ENCODE assay signal across 8 cellular contexts in the genomic region with DNA sequence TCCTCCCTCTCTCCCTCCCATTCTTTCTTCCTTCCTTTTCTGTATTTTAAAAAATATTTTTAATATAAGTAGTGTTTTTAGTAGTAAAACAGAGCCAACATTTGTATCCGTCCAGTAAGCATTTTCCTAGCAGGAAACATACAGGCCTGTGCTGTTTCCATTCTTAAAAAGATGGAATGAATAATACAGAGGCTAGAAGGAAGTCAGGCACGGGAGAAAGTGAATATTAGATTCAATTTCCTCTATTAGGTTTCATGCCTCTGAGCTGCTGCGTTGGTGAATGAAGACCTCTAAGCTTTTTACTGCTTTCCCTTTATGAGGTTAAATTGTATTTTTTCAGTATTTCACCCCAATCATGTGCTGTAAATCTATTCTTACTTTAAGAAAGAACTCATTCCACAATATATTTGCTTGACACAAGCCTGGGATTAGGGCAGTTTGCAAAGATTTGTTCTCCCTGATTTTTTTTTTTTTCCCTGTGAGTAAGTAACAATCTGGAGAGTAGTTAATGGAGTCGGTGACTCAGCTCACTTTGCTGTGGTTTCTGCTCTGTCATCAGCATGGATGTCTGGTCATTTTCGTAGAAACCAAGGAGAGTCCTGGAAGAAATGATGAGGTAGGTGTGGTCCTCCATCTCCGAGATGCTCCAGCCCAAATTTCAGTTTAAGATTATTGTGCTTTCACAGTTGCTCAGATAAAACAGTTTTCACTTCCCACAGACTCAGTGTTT.
DNase-seq lines count a peak whose midpoint lies in the region; ATAC-seq and TF ChIP-seq lines count a peak whose summit lies in the region.

No MANE protein-coding gene starts in this region.

- H3K36me3 Mint-ChIP-seq in WTC11 (no peaks in the 10 kb centered on the region), endothelial cell (ENCODE audit: low read depth, unreplicated experiment) (peaks cover 9% of the 10 kb centered on the region)

- H3K9me3 Mint-ChIP-seq in WTC11 (no peaks in the 10 kb centered on the region), endothelial cell (ENCODE audit: unreplicated experiment) (no peaks in the 10 kb centered on the region)

- TF ChIP-seq POLR2A in adrenal gland (IDR thresholded peaks at IDR 0.05), result no peak

- H3K4me1 Mint-ChIP-seq in WTC11, result peaks cover 13% of the 10 kb centered on the region
- peaks cover 10% of the 10 kb centered on the region for H3K4me1 Mint-ChIP-seq in endothelial cell (ENCODE audit: unreplicated experiment)

- no peaks in the 10 kb centered on the region for H3K36me3 ChIP-seq in adrenal gland (replicated peaks in 1 of 2)

- WGBS in adrenal gland, 4 donors, result 29 to 37% (median 33%) methylated on average over 6 of the region's 6 CpGs

- H3K4me3 ChIP-seq in HFF-Myc (replicated peaks; ENCODE audit: low read depth, low read length) (no peak overlapping the region), adrenal gland (no peak overlapping the region)

- H3K27ac Mint-ChIP-seq in WTC11 (peak overlapping the region; percentile 8), endothelial cell (ENCODE audit: unreplicated experiment) (no peak overlapping the region)

- H3K4me1 ChIP-seq in adrenal gland (replicated peaks in 1 of 2), result no peaks in the 10 kb centered on the region

- peak overlapping the region in 2 of 5 donors; percentile 23 to 50 for H3K27ac ChIP-seq in adrenal gland

- ATAC-seq in WTC11 (peak; percentile 43; the same call in 1 of the 2 replicates), left ventricle myocardium superior (peak; percentile 53)

- H3K4me3 Mint-ChIP-seq in WTC11, result no peak overlapping the region
- no peak overlapping the region for H3K4me3 Mint-ChIP-seq in endothelial cell (ENCODE audit: unreplicated experiment)

- POLR2A ChIA-PET in WTC11 (lab: Charles Lee), result no interaction called here

- DNase-seq in HFF-Myc (ENCODE audit: extremely low read depth, low read depth) (peak; percentile 81), WTC11 (ENCODE audit: low spot score) (no peak), left ventricle myocardium superior (no peak), smooth muscle cell of the brain vasculature (ENCODE audit: low read depth, low spot score) (peak; percentile 39), adrenal gland (no peak), NCI-H1694 treated with DMSO at 0.1 percent for 48 hours (lab: John Stamatoyannopoulos, UW) (no peak), DMS79 (lab: John Stamatoyannopoulos, UW) (no peak), endothelial cell (ENCODE audit: low spot score) (no peak)

- TF ChIP-seq CTCF in HFF-Myc (IDR thresholded peaks at IDR 0.05; ENCODE audit: low read depth, low read length, missing control alignments) (no peak), WTC11 (IDR thresholded peaks at IDR 0.05) (no peak), adrenal gland (IDR thresholded peaks at IDR 0.05) (no peak), endothelial cell (IDR thresholded peaks at IDR 0.05; ENCODE audit: unreplicated experiment) (no peak)

- intact Hi-C loops in left ventricle myocardium superior (cut with micrococcal nuclease) (loop anchor here (10.0 kb wide), 1 partner anchor 516 kb away; no protein-coding TSS in a partner anchor), adrenal gland (cut with DNase I) (loop anchor here in 1 of 2 donors (10.0 kb wide), 1 partner anchor 1516 kb away; no protein-coding TSS in a partner anchor)

- H3K9me3 ChIP-seq in adrenal gland (replicated peaks in 1 of 3), result no peaks in the 10 kb centered on the region

- H3K27me3 ChIP-seq in adrenal gland, result no peaks in the 10 kb centered on the region

- CTCF ChIA-PET in WTC11 (lab: Charles Lee), result interaction anchor here (1.0 kb wide), 1 partner anchor 15 kb away, joined by 4 read pairs; no protein-coding TSS in a partner anchor

- peaks cover 2% of the 10 kb centered on the region; the same call in 1 of the 2 replicates for H3K27me3 Mint-ChIP-seq in WTC11 (ENCODE audit: low read depth)
- no peaks in the 10 kb centered on the region for H3K27me3 Mint-ChIP-seq in endothelial cell (ENCODE audit: unreplicated experiment)

TF ChIP-seq in WTC11, 78 proteins besides CTCF, POLR2A, EP300 and RAD21:
- TF ChIP-seq PRDM15 (CRISPR knock-in tag; IDR thresholded peaks at IDR 0.05) (no peak), GABPB1 (CRISPR knock-in tag; IDR thresholded peaks at IDR 0.05) (no peak), E2F1 (CRISPR knock-in tag; IDR thresholded peaks at IDR 0.05) (no peak), RELA (CRISPR knock-in tag; IDR thresholded peaks at IDR 0.05; ENCODE audit: borderline replicate concordance) (no peak), FOXP1 (CRISPR knock-in tag; IDR thresholded peaks at IDR 0.05; ENCODE audit: borderline replicate concordance) (no peak), IRF1 (CRISPR knock-in tag; IDR thresholded peaks at IDR 0.05) (no peak), HMGA2 (CRISPR knock-in tag; IDR thresholded peaks at IDR 0.05) (no peak), HMGXB4 (CRISPR knock-in tag; IDR thresholded peaks at IDR 0.05) (no peak), ZNF121 (CRISPR knock-in tag; IDR thresholded peaks at IDR 0.05) (no peak), ZNF138 (CRISPR knock-in tag; conservative IDR thresholded peaks at IDR 0.05) (no peak), NR1H2 (CRISPR knock-in tag; IDR thresholded peaks at IDR 0.05) (no peak), CREB1 (CRISPR knock-in tag; IDR thresholded peaks at IDR 0.05) (no peak), GRHL2 (CRISPR knock-in tag; IDR thresholded peaks at IDR 0.05; ENCODE audit: insufficient replicate concordance, severe bottlenecking) (no peak)
- TF ChIP-seq, protein P1, sequence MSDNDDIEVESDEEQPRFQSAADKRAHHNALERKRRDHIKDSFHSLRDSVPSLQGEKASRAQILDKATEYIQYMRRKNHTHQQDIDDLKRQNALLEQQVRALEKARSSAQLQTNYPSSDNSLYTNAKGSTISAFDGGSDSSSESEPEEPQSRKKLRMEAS (CRISPR knock-in tag; IDR thresholded peaks at IDR 0.05), result no peak

Comparison
In these comparisons a context has a peak if more than half of its experiments do, and no peak if none do; other contexts are left out.
1. DNase-seq: peak in HFF-Myc (single experiment) and smooth muscle cell of the brain vasculature (single experiment); none in WTC11 (single experiment), left ventricle myocardium superior (single experiment), adrenal gland (0 of 7), NCI-H1694 treated with DMSO at 0.1 percent for 48 hours (single experiment), DMS79 (single experiment) and endothelial cell (single experiment).